ENCODE assay signal across 8 cellular contexts in genomic region chr7:21426958-21427860, GRCh38. TPM values are rescaled to one million over a fixed set of nuclear protein-coding genes. Genes with fewer than 3 reads are reported as not detected.
DNase-seq lines count a peak whose midpoint lies in the region; ATAC-seq and TF ChIP-seq lines count a peak whose summit lies in the region.

No MANE protein-coding gene starts in this region.

- no peaks in the 10 kb centered on the region for H4K20me1 ChIP-seq in mammary epithelial cell (ENCODE audit: insufficient read depth, low read length)

- in situ Hi-C loops in mammary epithelial cell (cut with MboI; ENCODE audit: low sequenced_read_pairs in 2 of 2), result no loop called here

- BruUV-seq in mammary epithelial cell (replicated peaks; lab: Mats Ljungman, UMichigan), result no TSS peak

- H3K36me3 ChIP-seq in mammary epithelial cell (ENCODE audit: insufficient read depth, low read length) (no peaks in the 10 kb centered on the region), iPS-20b (ENCODE audit: insufficient read depth, low read depth, low read length) (peaks cover 21% of the 10 kb centered on the region)

- dilution Hi-C loops in mammary epithelial cell (cut with HindIII; ENCODE audit: low sequenced_read_pairs), result no loop called here

- intact Hi-C loops in mammary epithelial cell (cut with micrococcal nuclease), result loop anchor here (5.0 to 10.0 kb wide), 5 partner anchors 338 to 640 kb away; partner anchors contain the start of genes CDCA7L and SP8

- H3K9me3 ChIP-seq in mammary epithelial cell (replicated peaks; ENCODE audit: insufficient read depth, low read length) (no peaks in the 10 kb centered on the region), iPS-20b (ENCODE audit: insufficient read depth, low read depth, low read length) (no peaks in the 10 kb centered on the region)

- H3K27ac ChIP-seq in VCaP, result peak overlapping the region; percentile 82
- H3K27ac ChIP-seq in mammary epithelial cell (ENCODE audit: insufficient read depth, low read depth, low read length), result peak overlapping the region; percentile 96
- H3K27ac ChIP-seq in iPS-20b (ENCODE audit: low read length), result peak overlapping the region; percentile 100
- H3K27ac ChIP-seq in skin epidermis, result peak overlapping the region; percentile 78 to 96 (median 90)

- H2AFZ ChIP-seq in mammary epithelial cell (ENCODE audit: low read depth, low read length), result peak overlapping the region; percentile 99

- POLR2A ChIA-PET in AG04449 (lab: Yijun Ruan, JAX), result interaction anchor here (0.6 to 0.9 kb wide), 3 partner anchors 16 to 516 kb away, joined by 3 to 4 read pairs (median 3); no protein-coding TSS in a partner anchor

- DNase-seq in AG04449 (ENCODE audit: low read depth, low spot score) (peak; percentile 81), NCI-H2196 (lab: John Stamatoyannopoulos, UW; ENCODE audit: unreplicated experiment) (peak; percentile 98), mammary epithelial cell (peak; percentile 99)

- H3K4me3 ChIP-seq in AG04449 (ENCODE audit: low read depth, low read length) (peak overlapping the region; percentile 86), mammary epithelial cell (replicated peaks in 1 of 3; ENCODE audit: insufficient read depth in 1 of 3, low read depth in 2 of 3, low read length in 3 of 3) (peak overlapping the region; percentile 67 to 99 (median 69)), iPS-20b (ENCODE audit: low read length) (peak overlapping the region; percentile 95), skin epidermis (peak overlapping the region; percentile 66 to 93 (median 87))

- ATAC-seq in GM18873 (IDR thresholded peaks at IDR 0.05; ENCODE audit: low FRiP score, unreplicated experiment) (peak; percentile 87), HG03135 (IDR thresholded peaks at IDR 0.05; ENCODE audit: unreplicated experiment) (peak; percentile 82)

- H3K27me3 ChIP-seq in mammary epithelial cell (ENCODE audit: insufficient read depth, low read length) (no peaks in the 10 kb centered on the region), iPS-20b (ENCODE audit: insufficient read depth, low read length) (no peaks in the 10 kb centered on the region)

- peaks cover 9% of the 10 kb centered on the region for H3K4me1 ChIP-seq in mammary epithelial cell (ENCODE audit: insufficient read depth, low read length)
- peaks cover 28% of the 10 kb centered on the region for H3K4me1 ChIP-seq in iPS-20b (ENCODE audit: insufficient read depth, low read length)

- TF ChIP-seq CTCF in AG04449 (IDR thresholded peaks at IDR 0.05; ENCODE audit: insufficient read depth, low read length, missing control alignments) (peak; percentile 12), VCaP (conservative IDR thresholded peaks at IDR 0.05) (0 out of 2 replicates have a peak, but pooled peaks have one; percentile 5), mammary epithelial cell (conservative IDR thresholded peaks at IDR 0.05 in 1 of 2, IDR thresholded peaks at IDR 0.05 in 1 of 2; ENCODE audit: extremely low read depth in 1 of 2, insufficient read depth in 1 of 2, low read depth in 1 of 2, low read length in 2 of 2) (no peak)

- H3K79me2 ChIP-seq in mammary epithelial cell (ENCODE audit: insufficient read depth, low read length), result no peaks in the 10 kb centered on the region

- under 1% methylated on average over 25 of the region's 78 CpGs for WGBS in mammary epithelial cell (ENCODE audit: low coverage, missing lambda C conversion rate)

- CTCF ChIA-PET in AG04449 (lab: Yijun Ruan, JAX), result interaction anchor here (0.7 to 1.4 kb wide), 3 partner anchors 14 to 575 kb away, joined by 3 read pairs; no protein-coding TSS in a partner anchor
- CTCF ChIA-PET in mammary epithelial cell (lab: Charles Lee; ENCODE audit: low non-redundant PET), result interaction anchor here (0.5 to 0.8 kb wide), 2 partner anchors 448 to 451 kb away, joined by 3 to 4 read pairs; no protein-coding TSS in a partner anchor

- H3K9ac ChIP-seq in mammary epithelial cell (ENCODE audit: insufficient read depth, low read length), result peak overlapping the region; percentile 93
- peak overlapping the region; percentile 99 for H3K9ac ChIP-seq in iPS-20b (ENCODE audit: low read depth, low read length)

- peak overlapping the region; percentile 89 for H3K4me2 ChIP-seq in mammary epithelial cell (ENCODE audit: insufficient read depth, low read depth, low read length)

RNA-seq across cellular contexts. Expression of gene SP4, which starts 0.7 kb away (rescaled TPM):
- 1 to 10 TPM; 2.8 TPM for total RNA-seq in mammary epithelial cell
- polyA plus RNA-seq in mammary epithelial cell, result 1.8 TPM
- 1.9 TPM for polyA minus RNA-seq in mammary epithelial cell

Comparison
In these comparisons a context has a peak if more than half of its experiments do, and no peak if none do; other contexts are left out.
1. Peak in every context shown above with its lines: DNase-seq, ATAC-seq, H3K4me3 ChIP-seq and H3K27ac ChIP-seq.
2. CTCF ChIP-seq: peak in AG04449 (single experiment) and VCaP (single experiment); none in mammary epithelial cell (0 of 2).